26 cellular contexts compared by ENCODE assay signal in the genomic region with DNA sequence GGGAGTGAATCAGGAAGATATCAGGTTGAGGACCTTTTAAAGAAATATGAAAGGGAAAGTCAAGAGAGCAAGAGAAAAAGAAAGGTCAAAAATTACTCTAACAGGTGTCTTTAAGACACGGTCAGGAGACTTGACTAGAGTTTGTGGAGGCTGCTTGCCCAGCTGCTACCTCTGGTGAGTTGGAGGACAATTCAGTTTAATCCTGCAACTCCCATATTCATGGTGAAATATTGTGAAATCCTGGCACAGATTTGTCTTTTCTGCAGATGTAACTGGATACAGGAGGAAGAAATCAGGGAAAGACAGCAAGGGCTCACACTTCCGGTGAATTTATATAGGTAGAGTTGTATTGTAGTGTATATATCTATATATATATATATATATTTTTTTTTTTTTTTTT.
A peak's percentile ranks its signal among the peaks of the same experiment; 100 is the strongest.
DNase-seq lines count a peak whose midpoint lies in the region; ATAC-seq and TF ChIP-seq lines count a peak whose summit lies in the region.
"Had no signal": no experiment of that assay in that cellular context is flagged by ENCODE, and none has a peak within 500 bp of the region (broad histone marks: within the 10 kb centered on the region; RNA-seq: fewer than 3 reads in every experiment).

No MANE protein-coding gene starts in this region.

- H3K4me3 ChIP-seq in AG10803 (ENCODE audit: low read length) = no peak overlapping the region
- no peak overlapping the region for H3K4me3 ChIP-seq in fibroblast of pulmonary artery (replicated peaks; ENCODE audit: low read depth, low read length)
- H3K4me3 ChIP-seq: adrenal gland, coronary artery, lower lobe of right lung, Peyer's patch, suprapubic skin had no signal

- H3K4me1 Mint-ChIP-seq in nephron progenitor cell = no peaks in the 10 kb centered on the region
- H3K4me1 Mint-ChIP-seq: activated CD4-positive, alpha-beta T cell treated with anti-CD3 and anti-CD28 coated beads, Interleukin-2, amount 10 ng/mL, durations not matched to agents 7 days and 5 days; stimulated activated memory B cell treated with anti-CD40 and anti-IgM and Interleukin-4, amounts not matched to agents 10 μg/mL and 1 μg/mL and 100 μg/mL, for 72 hours had no signal

- TF ChIP-seq CTCF in AG10803 (conservative IDR thresholded peaks at IDR 0.05; ENCODE audit: low read length) = no peak
- TF ChIP-seq CTCF in fibroblast of pulmonary artery (IDR thresholded peaks at IDR 0.05; ENCODE audit: low read length, missing control alignments) = no peak
- TF ChIP-seq CTCF in nephron progenitor cell (IDR thresholded peaks at IDR 0.05) = no peak

- H3K27me3 Mint-ChIP-seq in nephron progenitor cell (ENCODE audit: low read depth, poor library complexity) = no peaks in the 10 kb centered on the region
- H3K27me3 Mint-ChIP-seq: activated CD4-positive, alpha-beta T cell treated with anti-CD3 and anti-CD28 coated beads, Interleukin-2, amount 10 ng/mL, durations not matched to agents 7 days and 5 days; activated T-cell treated with anti-CD3 and anti-CD28 coated beads, Interleukin-2, amount 50 U/mL, for 24 hours; effector memory CD8-positive, alpha-beta T cell; natural killer cell treated with Interleukin-12 subunit alpha and Interleukin-12 subunit beta and Interleukin-15 and Interleukin-18, amount 100 ng/mL, for 72 hours; stimulated activated memory B cell treated with anti-CD40 and anti-IgM and Interleukin-4, amounts not matched to agents 10 μg/mL and 1 μg/mL and 100 μg/mL, for 72 hours had no signal

- no peak overlapping the region for H3K4me3 Mint-ChIP-seq in nephron progenitor cell
- H3K4me3 Mint-ChIP-seq: activated CD4-positive, alpha-beta T cell treated with anti-CD3 and anti-CD28 coated beads, Interleukin-2, amount 10 ng/mL, durations not matched to agents 7 days and 5 days; activated T-cell treated with anti-CD3 and anti-CD28 coated beads, Interleukin-2, amount 50 U/mL, for 24 hours; CD8-positive, alpha-beta T cell; effector memory CD8-positive, alpha-beta T cell; natural killer cell treated with Interleukin-12 subunit alpha and Interleukin-12 subunit beta and Interleukin-15 and Interleukin-18, amount 100 ng/mL, for 72 hours; stimulated activated memory B cell treated with anti-CD40 and anti-IgM and Interleukin-4, amounts not matched to agents 10 μg/mL and 1 μg/mL and 100 μg/mL, for 72 hours had no signal

- intact Hi-C loops in sciatic nerve (cut with DNase I) = no loop called here

- H3K36me3 Mint-ChIP-seq in nephron progenitor cell (ENCODE audit: low read depth) = peaks cover 60% of the 10 kb centered on the region
- H3K36me3 Mint-ChIP-seq: natural killer cell treated with Interleukin-12 subunit alpha and Interleukin-12 subunit beta and Interleukin-15 and Interleukin-18, amount 100 ng/mL, for 72 hours had no signal

- DNase-seq in AG10803 (ENCODE audit: low read depth) = peak; percentile 70
- DNase-seq in HCEC 1CT = peak; percentile 27
- DNase-seq in fibroblast of pulmonary artery (ENCODE audit: low read depth) = peak; percentile 63
- DNase-seq in sciatic nerve (ENCODE audit: low spot score) = no peak
- DNase-seq in anterior cingulate cortex (lab: John Stamatoyannopoulos, UW) = no peak
- no peak for DNase-seq in nephron progenitor cell
- DNase-seq in SK-N-DZ (ENCODE audit: low spot score) = no peak
- DNase-seq: activated CD4-positive, alpha-beta T cell treated with anti-CD3 and anti-CD28 coated beads, Interleukin-2, amount 10 ng/mL, durations not matched to agents 7 days and 5 days; activated gamma-delta T cell; activated T-cell treated with anti-CD3 and anti-CD28 coated beads, Interleukin-2, amount 50 U/mL, for 24 hours; adrenal gland; AML-193; CD8-positive, alpha-beta T cell; effector memory CD8-positive, alpha-beta T cell; H7; islet precursor cell; lower lobe of right lung; NCI-H1105; NCI-H1930; NCI-H69; Peyer's patch; stimulated activated CD4-positive, alpha-beta T cell treated with anti-CD3 and anti-CD28 coated beads, Interleukin-4, amount 100 ng/mL, for 4 hours had no signal

- no peaks in the 10 kb centered on the region for H3K9me3 Mint-ChIP-seq in nephron progenitor cell
- H3K9me3 Mint-ChIP-seq: activated CD4-positive, alpha-beta T cell treated with anti-CD3 and anti-CD28 coated beads, Interleukin-2, amount 10 ng/mL, durations not matched to agents 7 days and 5 days; activated T-cell treated with anti-CD3 and anti-CD28 coated beads, Interleukin-2, amount 50 U/mL, for 24 hours; CD8-positive, alpha-beta T cell; effector memory CD8-positive, alpha-beta T cell; natural killer cell treated with Interleukin-12 subunit alpha and Interleukin-12 subunit beta and Interleukin-15 and Interleukin-18, amount 100 ng/mL, for 72 hours; stimulated activated memory B cell treated with anti-CD40 and anti-IgM and Interleukin-4, amounts not matched to agents 10 μg/mL and 1 μg/mL and 100 μg/mL, for 72 hours had no signal

- H3K27ac Mint-ChIP-seq in nephron progenitor cell = no peak overlapping the region
- H3K27ac Mint-ChIP-seq: activated CD4-positive, alpha-beta T cell treated with anti-CD3 and anti-CD28 coated beads, Interleukin-2, amount 10 ng/mL, durations not matched to agents 7 days and 5 days; activated T-cell treated with anti-CD3 and anti-CD28 coated beads, Interleukin-2, amount 50 U/mL, for 24 hours; CD8-positive, alpha-beta T cell; effector memory CD8-positive, alpha-beta T cell; natural killer cell treated with Interleukin-12 subunit alpha and Interleukin-12 subunit beta and Interleukin-15 and Interleukin-18, amount 100 ng/mL, for 72 hours; stimulated activated memory B cell treated with anti-CD40 and anti-IgM and Interleukin-4, amounts not matched to agents 10 μg/mL and 1 μg/mL and 100 μg/mL, for 72 hours had no signal

- ATAC-seq in sciatic nerve = peak; percentile 66
- ATAC-seq: CD8-positive, alpha-beta T cell; effector memory CD8-positive, alpha-beta T cell; lower lobe of right lung; natural killer cell treated with Interleukin-12 subunit alpha and Interleukin-12 subunit beta and Interleukin-15 and Interleukin-18, amount 100 ng/mL, for 72 hours; stimulated activated memory B cell treated with anti-CD40 and anti-IgM and Interleukin-4, amounts not matched to agents 10 μg/mL and 1 μg/mL and 100 μg/mL, for 72 hours had no signal

Comparison
In these comparisons a context has a peak if more than half of its experiments do, and no peak if none do; other contexts are left out.
1. DNase-seq: peak in AG10803 (single experiment), HCEC 1CT (single experiment) and fibroblast of pulmonary artery (single experiment); none in sciatic nerve (single experiment), anterior cingulate cortex (0 of 58), nephron progenitor cell (single experiment) and SK-N-DZ (single experiment).